35 cellular contexts compared by ENCODE assay signal in genomic region chr1:95126366-95126765, GRCh38. TPM values are rescaled to one million over a fixed set of nuclear protein-coding genes. Genes with fewer than 3 reads are reported as not detected.
"Had no signal": no experiment of that assay in that cellular context is flagged by ENCODE, and none has a peak within 500 bp of the region (broad histone marks: within the 10 kb centered on the region; RNA-seq: fewer than 3 reads in every experiment).

No MANE protein-coding gene starts in this region.

- ATAC-seq: activated CD8-positive, alpha-beta memory T cell treated with anti-CD3 and anti-CD28 coated beads, Interleukin-2, amount 10 ng/mL, durations not matched to agents 7 days and 5 days; activated CD8-positive, alpha-beta T cell treated with anti-CD3 and anti-CD28 coated beads, Interleukin-2, amount 10 ng/mL, durations not matched to agents 7 days and 5 days; body of pancreas had no signal

- H3K36me3 Mint-ChIP-seq: activated CD8-positive, alpha-beta memory T cell treated with anti-CD3 and anti-CD28 coated beads, Interleukin-2, amount 10 ng/mL, durations not matched to agents 7 days and 5 days; activated naive CD4-positive, alpha-beta T cell treated with anti-CD3 and anti-CD28 coated beads, Interleukin-2, amount 10 ng/mL, durations not matched to agents 7 days and 5 days; activated naive CD4-positive, alpha-beta T cell treated with anti-CD3 and anti-CD28 coated beads, Interleukin-2, amount 50 U/mL, for 24 hours; activated naive CD8-positive, alpha-beta T cell treated with anti-CD3 and anti-CD28 coated beads, Interleukin-2, amount 10 ng/mL, durations not matched to agents 7 days and 5 days had no signal

- H3K27ac Mint-ChIP-seq: activated B cell treated with CpG ODN at 0.5 μM for 24 hours; activated CD4-positive, alpha-beta memory T cell treated with anti-CD3 and anti-CD28 coated beads, Interleukin-2, amount 10 ng/mL, durations not matched to agents 7 days and 5 days; activated CD4-positive, alpha-beta T cell treated with anti-CD3 and anti-CD28 coated beads, Interleukin-2, amount 10 ng/mL, durations not matched to agents 24 days and 14 days; activated CD8-positive, alpha-beta memory T cell treated with anti-CD3 and anti-CD28 coated beads, Interleukin-2, amount 10 ng/mL, durations not matched to agents 7 days and 5 days; activated CD8-positive, alpha-beta T cell treated with anti-CD3 and anti-CD28 coated beads, Interleukin-2, amount 10 ng/mL, durations not matched to agents 7 days and 5 days; activated naive CD4-positive, alpha-beta T cell treated with anti-CD3 and anti-CD28 coated beads, Interleukin-2, amount 10 ng/mL, durations not matched to agents 7 days and 5 days; activated naive CD4-positive, alpha-beta T cell treated with anti-CD3 and anti-CD28 coated beads, Interleukin-2, amount 50 U/mL, for 24 hours; activated naive CD8-positive, alpha-beta T cell; activated naive CD8-positive, alpha-beta T cell treated with anti-CD3 and anti-CD28 coated beads, Interleukin-2, amount 10 ng/mL, durations not matched to agents 7 days and 5 days; activated T-cell treated with anti-CD3 and anti-CD28 coated beads, Interleukin-2, amount 50 U/mL, for 24 hours; activated T-helper 2 cell treated with anti-CD3 and anti-CD28 coated beads, Interferon-gamma antibody, Interleukin-2, Interleukin-4, amounts not matched to agents 10 μg/mL and 5 μg/mL and 100 μg/mL, durations not matched to agents 14 hours and 24 hours and 36 hours; T-helper 1 cell treated with Interleukin-12 subunit alpha and Interleukin-12 subunit beta and Interleukin-4 antibody, amounts not matched to agents 30 μg/mL and 1 μg/mL, for 36 hours; T-helper 2 cell treated with Interferon-gamma antibody and Interleukin-4, amounts not matched to agents 5 μg/mL and 100 μg/mL, for 36 hours had no signal

- H3K36me3 ChIP-seq: adrenal gland, brain microvascular endothelial cell, breast epithelium had no signal

- H3K27me3 ChIP-seq: adrenal gland, body of pancreas, brain microvascular endothelial cell, breast epithelium had no signal

- H3K9me3 Mint-ChIP-seq: activated B cell treated with CpG ODN at 0.5 μM for 24 hours; activated CD4-positive, alpha-beta memory T cell treated with anti-CD3 and anti-CD28 coated beads, Interleukin-2, amount 10 ng/mL, durations not matched to agents 7 days and 5 days; activated CD4-positive, alpha-beta T cell treated with anti-CD3 and anti-CD28 coated beads, Interleukin-2, amount 10 ng/mL, durations not matched to agents 24 days and 14 days; activated naive CD4-positive, alpha-beta T cell treated with anti-CD3 and anti-CD28 coated beads, Interleukin-2, amount 10 ng/mL, durations not matched to agents 7 days and 5 days; activated naive CD4-positive, alpha-beta T cell treated with anti-CD3 and anti-CD28 coated beads, Interleukin-2, amount 50 U/mL, for 24 hours; activated naive CD8-positive, alpha-beta T cell treated with anti-CD3 and anti-CD28 coated beads, Interleukin-2, amount 10 ng/mL, durations not matched to agents 7 days and 5 days; activated T-cell treated with anti-CD3 and anti-CD28 coated beads, Interleukin-2, amount 50 U/mL, for 24 hours; activated T-helper 2 cell treated with anti-CD3 and anti-CD28 coated beads, Interferon-gamma antibody, Interleukin-2, Interleukin-4, amounts not matched to agents 10 μg/mL and 5 μg/mL and 100 μg/mL, durations not matched to agents 14 hours and 24 hours and 36 hours; T-helper 1 cell treated with Interleukin-12 subunit alpha and Interleukin-12 subunit beta and Interleukin-4 antibody, amounts not matched to agents 30 μg/mL and 1 μg/mL, for 36 hours; T-helper 2 cell treated with Interferon-gamma antibody and Interleukin-4, amounts not matched to agents 5 μg/mL and 100 μg/mL, for 36 hours had no signal

- H3K27ac ChIP-seq: adrenal gland, body of pancreas, brain microvascular endothelial cell, breast epithelium, VCaP had no signal

- H3K4me3 ChIP-seq: adrenal gland, body of pancreas, breast epithelium had no signal

- DNase-seq: activated B cell treated with CpG ODN at 0.5 μM for 24 hours; activated CD4-positive, alpha-beta memory T cell treated with anti-CD3 and anti-CD28 coated beads, Interleukin-2, amount 10 ng/mL, durations not matched to agents 7 days and 5 days; activated CD4-positive, alpha-beta T cell treated with anti-CD3 and anti-CD28 coated beads for 4 hours; activated CD4-positive, alpha-beta T cell treated with anti-CD3 and anti-CD28 coated beads, Interleukin-2, amount 10 ng/mL, durations not matched to agents 24 days and 14 days; activated CD4-positive, alpha-beta T cell treated with anti-CD3 and anti-CD28 coated beads, Interleukin-2, amount 50 U/mL, for 1 hour; activated CD4-positive, alpha-beta T cell treated with anti-CD3 and anti-CD28 coated beads, Interleukin-2, amount 50 U/mL, for 48 hours; activated CD4-positive, CD25-positive, alpha-beta regulatory T cell treated with anti-CD3 and anti-CD28 coated beads, Interleukin-2, amount 50 U/mL, for 72 hours; activated CD8-positive, alpha-beta memory T cell treated with anti-CD3 and anti-CD28 coated beads for 24 hours; activated CD8-positive, alpha-beta memory T cell treated with anti-CD3 and anti-CD28 coated beads, Interleukin-2, amount 10 ng/mL, durations not matched to agents 7 days and 5 days; activated CD8-positive, alpha-beta memory T cell treated with anti-CD3 and anti-CD28 coated beads, Interleukin-2, amount 50 U/mL, for 48 hours; activated CD8-positive, alpha-beta T cell treated with anti-CD3 and anti-CD28 coated beads, Interleukin-2, amount 10 ng/mL, durations not matched to agents 7 days and 5 days; activated effector memory CD4-positive, alpha-beta T cell treated with Interleukin-2 at 50 U/mL for 16 hours; activated gamma-delta T cell; activated naive CD4-positive, alpha-beta T cell treated with anti-CD3 and anti-CD28 coated beads, Interleukin-2, amount 10 ng/mL, durations not matched to agents 7 days and 5 days; activated naive CD4-positive, alpha-beta T cell treated with Interleukin-2 at 50 U/mL for 16 hours; activated naive CD8-positive, alpha-beta T cell treated with anti-CD3 and anti-CD28 coated beads, Interleukin-2, amount 10 ng/mL, durations not matched to agents 7 days and 5 days; activated T-cell treated with anti-CD3 and anti-CD28 coated beads, Interleukin-2, amount 50 U/mL, for 24 hours; activated T-cell treated with anti-CD3 and anti-CD28 coated beads, Interleukin-2, amount 50 U/mL, for 48 hours; adrenal gland; amniotic stem cell; aorta; body of pancreas; brain microvascular endothelial cell; central memory CD4-positive, alpha-beta T cell; SW 1271; T-helper 1 cell; T-helper 2 cell; T-helper 9 cell had no signal

- H3K4me3 Mint-ChIP-seq: activated B cell treated with CpG ODN at 0.5 μM for 24 hours; activated CD4-positive, alpha-beta memory T cell treated with anti-CD3 and anti-CD28 coated beads, Interleukin-2, amount 10 ng/mL, durations not matched to agents 7 days and 5 days; activated CD4-positive, alpha-beta T cell treated with anti-CD3 and anti-CD28 coated beads, Interleukin-2, amount 10 ng/mL, durations not matched to agents 24 days and 14 days; activated CD8-positive, alpha-beta memory T cell treated with anti-CD3 and anti-CD28 coated beads, Interleukin-2, amount 10 ng/mL, durations not matched to agents 7 days and 5 days; activated CD8-positive, alpha-beta T cell treated with anti-CD3 and anti-CD28 coated beads, Interleukin-2, amount 10 ng/mL, durations not matched to agents 7 days and 5 days; activated naive CD4-positive, alpha-beta T cell treated with anti-CD3 and anti-CD28 coated beads, Interleukin-2, amount 10 ng/mL, durations not matched to agents 7 days and 5 days; activated naive CD4-positive, alpha-beta T cell treated with anti-CD3 and anti-CD28 coated beads, Interleukin-2, amount 50 U/mL, for 24 hours; activated naive CD8-positive, alpha-beta T cell; activated naive CD8-positive, alpha-beta T cell treated with anti-CD3 and anti-CD28 coated beads, Interleukin-2, amount 10 ng/mL, durations not matched to agents 7 days and 5 days; activated T-cell treated with anti-CD3 and anti-CD28 coated beads, Interleukin-2, amount 50 U/mL, for 24 hours; T-helper 1 cell treated with Interleukin-12 subunit alpha and Interleukin-12 subunit beta and Interleukin-4 antibody, amounts not matched to agents 30 μg/mL and 1 μg/mL, for 36 hours; T-helper 2 cell treated with Interferon-gamma antibody and Interleukin-4, amounts not matched to agents 5 μg/mL and 100 μg/mL, for 36 hours had no signal

- H3K4me1 Mint-ChIP-seq: activated B cell treated with CpG ODN at 0.5 μM for 24 hours; activated CD4-positive, alpha-beta memory T cell treated with anti-CD3 and anti-CD28 coated beads, Interleukin-2, amount 10 ng/mL, durations not matched to agents 7 days and 5 days; activated CD4-positive, alpha-beta T cell treated with anti-CD3 and anti-CD28 coated beads, Interleukin-2, amount 10 ng/mL, durations not matched to agents 24 days and 14 days; activated naive CD4-positive, alpha-beta T cell treated with anti-CD3 and anti-CD28 coated beads, Interleukin-2, amount 10 ng/mL, durations not matched to agents 7 days and 5 days; activated naive CD4-positive, alpha-beta T cell treated with anti-CD3 and anti-CD28 coated beads, Interleukin-2, amount 50 U/mL, for 24 hours; activated naive CD8-positive, alpha-beta T cell treated with anti-CD3 and anti-CD28 coated beads, Interleukin-2, amount 10 ng/mL, durations not matched to agents 7 days and 5 days had no signal

- H3K9me3 ChIP-seq: adrenal gland, body of pancreas, breast epithelium had no signal

- H3K4me1 ChIP-seq: breast epithelium had no signal

RNA-seq across cellular contexts. Expression of gene TLCD4, which starts 9.2 kb away (rescaled TPM):
- total RNA-seq: activated CD4-positive, alpha-beta T cell treated with anti-CD3 and anti-CD28 coated beads, Interleukin-2, amount 10 ng/mL, durations not matched to agents 24 days and 14 days; activated CD8-positive, alpha-beta memory T cell treated with anti-CD3 and anti-CD28 coated beads, Interleukin-2, amount 10 ng/mL, durations not matched to agents 7 days and 5 days; activated CD8-positive, alpha-beta T cell treated with anti-CD3 and anti-CD28 coated beads, Interleukin-2, amount 10 ng/mL, durations not matched to agents 7 days and 5 days; activated T-helper 2 cell treated with anti-CD3 and anti-CD28 coated beads, Interferon-gamma antibody, Interleukin-2, Interleukin-4, amounts not matched to agents 10 μg/mL and 5 μg/mL and 100 μg/mL, durations not matched to agents 14 hours and 24 hours and 36 hours had no signal
